ENCODE assay signal across 29 cellular contexts in genomic region chr17:43982171-43982570, GRCh38. TPM values are rescaled to one million over a fixed set of nuclear protein-coding genes. Genes with fewer than 3 reads are reported as not detected.
"Had no signal": no experiment of that assay in that cellular context is flagged by ENCODE, and none has a peak within 500 bp of the region (broad histone marks: within the 10 kb centered on the region; RNA-seq: fewer than 3 reads in every experiment).

No MANE protein-coding gene starts in this region.

- DNase-seq: activated B cell treated with CpG ODN at 0.5 μM for 24 hours; activated CD4-positive, alpha-beta T cell treated with anti-CD3 and anti-CD28 coated beads for 36 hours; activated CD4-positive, alpha-beta T cell treated with anti-CD3 and anti-CD28 coated beads, Interleukin-2, amount 50 U/mL, for 4 hours; activated CD8-positive, alpha-beta memory T cell treated with anti-CD3 and anti-CD28 coated beads for 24 hours; activated CD8-positive, alpha-beta memory T cell treated with anti-CD3 and anti-CD28 coated beads, Interleukin-2, amount 50 U/mL, for 48 hours; activated effector memory CD4-positive, alpha-beta T cell treated with Interleukin-2 at 50 U/mL for 16 hours; activated naive CD4-positive, alpha-beta T cell treated with anti-CD3 and anti-CD28 coated beads for 36 hours; activated naive CD8-positive, alpha-beta T cell treated with anti-CD3 and anti-CD28 coated beads, Interleukin-2, amount 10 ng/mL, durations not matched to agents 7 days and 5 days; activated T-cell treated with anti-CD3 and anti-CD28 coated beads, Interleukin-2, amount 50 U/mL, for 4 hours; amygdala; heart right ventricle; kidney; left ventricle myocardium inferior; natural killer cell; nucleus accumbens; retina; stimulated activated CD4-positive, alpha-beta T cell treated with anti-CD3 and anti-CD28 coated beads, Interleukin-2, amount 100 ng/mL, for 48 hours; stimulated activated CD8-positive, alpha-beta memory T cell treated with anti-CD3 and anti-CD28 coated beads, Interleukin-4, amount 100 ng/mL, for 48 hours; stimulated activated naive CD4-positive, alpha-beta T cell; T-helper 1 cell; T1000; testis had no signal

- H3K4me1 Mint-ChIP-seq: mesothelial cell of epicardium, natural killer cell had no signal

- H3K4me3 Mint-ChIP-seq: activated B cell treated with CpG ODN at 0.5 μM for 24 hours; activated CD4-positive, alpha-beta T cell treated with anti-CD3 and anti-CD28 coated beads for 36 hours; activated naive CD4-positive, alpha-beta T cell treated with anti-CD3 and anti-CD28 coated beads for 36 hours; activated naive CD8-positive, alpha-beta T cell treated with anti-CD3 and anti-CD28 coated beads, Interleukin-2, amount 10 ng/mL, durations not matched to agents 7 days and 5 days; activated T-cell treated with anti-CD3 and anti-CD28 coated beads, Interleukin-2, amount 50 U/mL, for 4 hours; mesothelial cell of epicardium; natural killer cell had no signal

- H3K27ac Mint-ChIP-seq: activated B cell treated with CpG ODN at 0.5 μM for 24 hours; activated CD4-positive, alpha-beta T cell treated with anti-CD3 and anti-CD28 coated beads for 36 hours; activated naive CD4-positive, alpha-beta T cell treated with anti-CD3 and anti-CD28 coated beads for 36 hours; activated naive CD8-positive, alpha-beta T cell treated with anti-CD3 and anti-CD28 coated beads, Interleukin-2, amount 10 ng/mL, durations not matched to agents 7 days and 5 days; mesothelial cell of epicardium; natural killer cell had no signal

- ATAC-seq: activated CD4-positive, alpha-beta T cell treated with anti-CD3 and anti-CD28 coated beads for 36 hours; activated T-cell treated with anti-CD3 and anti-CD28 coated beads, Interleukin-2, amount 50 U/mL, for 4 hours; heart right ventricle; natural killer cell had no signal

- H3K27me3 ChIP-seq: testis had no signal

- H3K36me3 Mint-ChIP-seq: activated naive CD8-positive, alpha-beta T cell treated with anti-CD3 and anti-CD28 coated beads, Interleukin-2, amount 10 ng/mL, durations not matched to agents 7 days and 5 days; mesothelial cell of epicardium; natural killer cell had no signal

- H3K4me3 ChIP-seq: cardiac muscle cell, heart right ventricle, left ventricle myocardium inferior, testis had no signal

- H3K9me3 ChIP-seq: heart right ventricle, left ventricle myocardium inferior, testis had no signal

- H3K27ac ChIP-seq: cardiac muscle cell, heart right ventricle, left ventricle myocardium inferior, testis had no signal

- H3K9me3 Mint-ChIP-seq: activated B cell treated with CpG ODN at 0.5 μM for 24 hours; activated naive CD4-positive, alpha-beta T cell treated with anti-CD3 and anti-CD28 coated beads for 36 hours; activated naive CD8-positive, alpha-beta T cell treated with anti-CD3 and anti-CD28 coated beads, Interleukin-2, amount 10 ng/mL, durations not matched to agents 7 days and 5 days; activated T-cell treated with anti-CD3 and anti-CD28 coated beads, Interleukin-2, amount 50 U/mL, for 4 hours; mesothelial cell of epicardium; natural killer cell had no signal

- H3K4me1 ChIP-seq: testis had no signal

- H3K36me3 ChIP-seq: cardiac muscle cell, heart right ventricle, left ventricle myocardium inferior had no signal

RNA-seq across cellular contexts. Expression of gene PYY, which starts 28.4 kb away (rescaled TPM):
- total RNA-seq: activated B cell treated with CpG ODN at 0.5 μM for 24 hours; activated CD4-positive, alpha-beta T cell treated with anti-CD3 and anti-CD28 coated beads for 36 hours; activated naive CD4-positive, alpha-beta T cell treated with anti-CD3 and anti-CD28 coated beads for 36 hours; activated naive CD8-positive, alpha-beta T cell treated with anti-CD3 and anti-CD28 coated beads, Interleukin-2, amount 10 ng/mL, durations not matched to agents 7 days and 5 days; activated T-cell treated with anti-CD3 and anti-CD28 coated beads, Interleukin-2, amount 50 U/mL, for 4 hours; cardiac muscle cell; cerebellum; epithelial cell of proximal tubule; heart right ventricle; kidney; left ventricle myocardium inferior; lung microvascular endothelial cell; mesothelial cell of epicardium; natural killer cell; urinary bladder had no signal
- polyA plus RNA-seq: cardiac muscle cell, fibroblast of lung, urinary bladder had no signal

RNA-seq across cellular contexts. Expression of gene PPY, which starts 39.9 kb away (rescaled TPM):
- total RNA-seq: activated B cell treated with CpG ODN at 0.5 μM for 24 hours; activated CD4-positive, alpha-beta T cell treated with anti-CD3 and anti-CD28 coated beads for 36 hours; activated naive CD4-positive, alpha-beta T cell treated with anti-CD3 and anti-CD28 coated beads for 36 hours; activated naive CD8-positive, alpha-beta T cell treated with anti-CD3 and anti-CD28 coated beads, Interleukin-2, amount 10 ng/mL, durations not matched to agents 7 days and 5 days; activated T-cell treated with anti-CD3 and anti-CD28 coated beads, Interleukin-2, amount 50 U/mL, for 4 hours; cardiac muscle cell; cerebellum; epithelial cell of proximal tubule; fibroblast of lung; heart right ventricle; kidney; left ventricle myocardium inferior; lung microvascular endothelial cell; mesothelial cell of epicardium; natural killer cell; testis; urinary bladder had no signal
- polyA plus RNA-seq: cardiac muscle cell, fibroblast of lung, heart right ventricle, urinary bladder had no signal
